11 cellular contexts compared by ENCODE assay signal in genomic region chr2:230778350-230779140, GRCh38.
DNase-seq lines count a peak whose midpoint lies in the region; ATAC-seq and TF ChIP-seq lines count a peak whose summit lies in the region.
"Had no signal": no experiment of that assay in that cellular context is flagged by ENCODE, and none has a peak within 500 bp of the region (broad histone marks: within the 10 kb centered on the region; RNA-seq: fewer than 3 reads in every experiment).

No MANE protein-coding gene starts in this region.

- no peak for DNase-seq in right atrium auricular region (ENCODE audit: low spot score)
- no peak for DNase-seq in Right ventricle myocardium inferior (ENCODE audit: missing footprints)
- no peak for DNase-seq in RWPE2 (ENCODE audit: low spot score)
- DNase-seq in esophagus squamous epithelium (lab: John Stamatoyannopoulos, UW), result no peak
- no peak for DNase-seq in DMS 273 treated with DMSO at 0.1 percent for 48 hours (lab: John Stamatoyannopoulos, UW)
- DNase-seq in left colon, result no peak
- no peak for DNase-seq in stomach
- DNase-seq: glutamatergic neuron, naive B cell had no signal

- no peak for ATAC-seq in Right ventricle myocardium inferior
- no peak for ATAC-seq in RWPE2 (ENCODE audit: low read depth)
- no peak for ATAC-seq in left colon

- TF ChIP-seq POLR2A in esophagus squamous epithelium (IDR thresholded peaks at IDR 0.05), result no peak
- no peak for TF ChIP-seq POLR2A in stomach (IDR thresholded peaks at IDR 0.05)

- intact Hi-C loops in Right ventricle myocardium inferior (cut with DNase I), result no loop called here
- intact Hi-C loops in esophagus squamous epithelium (cut with DNase I), result no loop called here
- intact Hi-C loops in left colon (cut with DNase I, micrococcal nuclease), result no loop called here
- intact Hi-C loops in stomach (cut with DNase I; ENCODE audit: low total_unique reads), result no loop called here

- H3K9me3 ChIP-seq in right atrium auricular region, result no peaks in the 10 kb centered on the region
- peaks cover under 1% of the 10 kb centered on the region for H3K9me3 ChIP-seq in RWPE2 (ENCODE audit: severe bottlenecking)
- H3K9me3 ChIP-seq in esophagus squamous epithelium, result no peaks in the 10 kb centered on the region
- no peaks in the 10 kb centered on the region for H3K9me3 ChIP-seq in stomach smooth muscle (ENCODE audit: control insufficient read depth in 2 of 2, low read length in 2 of 2)
- no peaks in the 10 kb centered on the region for H3K9me3 ChIP-seq in stomach

- no peak overlapping the region for H3K9ac ChIP-seq in stomach smooth muscle (ENCODE audit: low read length in 2 of 2)

- WGBS in esophagus squamous epithelium, 2 donors, result 69 to 79% methylated on average over 8 of the region's 8 CpGs
- WGBS in stomach, 5 donors, result 81 to 87% (median 82%) methylated on average over 8 of the region's 8 CpGs

- TF ChIP-seq CTCF in right atrium auricular region (IDR thresholded peaks at IDR 0.05) (no peak), RWPE2 (IDR thresholded peaks at IDR 0.05; ENCODE audit: poor library complexity, severe bottlenecking) (no peak), esophagus squamous epithelium (IDR thresholded peaks at IDR 0.05) (no peak), stomach (IDR thresholded peaks at IDR 0.05) (no peak)

- no peak for TF ChIP-seq EP300 in stomach (IDR thresholded peaks at IDR 0.05)

- H3K27ac ChIP-seq in right atrium auricular region, result peak overlapping the region; percentile 19 to 61
- H3K27ac ChIP-seq in RWPE2 (ENCODE audit: poor library complexity, severe bottlenecking), result peak overlapping the region; percentile 97
- peak overlapping the region; percentile 36 to 74 (median 58) for H3K27ac ChIP-seq in esophagus squamous epithelium
- H3K27ac ChIP-seq in stomach smooth muscle (ENCODE audit: low read length), result peak overlapping the region; percentile 38
- H3K27ac ChIP-seq in stomach, result peak overlapping the region in 2 of 5 donors; percentile 3 to 19
- H3K27ac ChIP-seq: C4-2B had no signal

- H3K36me3 ChIP-seq in right atrium auricular region (no peaks in the 10 kb centered on the region), RWPE2 (ENCODE audit: low read depth) (peaks cover 49% of the 10 kb centered on the region), esophagus squamous epithelium (peaks cover 0 to 11% (median 0%) of the 10 kb centered on the region in 3 donors), stomach smooth muscle (ENCODE audit: control insufficient read depth in 2 of 2, insufficient read depth in 2 of 2, low read length in 2 of 2) (peaks cover 0 to 2% of the 10 kb centered on the region in 2 donors), stomach (peaks cover 0 to 13% (median 8%) of the 10 kb centered on the region in 4 donors)

- H3K4me3 ChIP-seq in right atrium auricular region (no peak overlapping the region), RWPE2 (ENCODE audit: severe bottlenecking) (no peak overlapping the region), esophagus squamous epithelium (no peak overlapping the region), stomach smooth muscle (ENCODE audit: low read length in 2 of 2) (peak overlapping the region in 1 of 2 donors; percentile 29), stomach (no peak overlapping the region)

- H3K4me1 ChIP-seq in right atrium auricular region, result peaks cover 0 to 74% of the 10 kb centered on the region in 2 donors
- peaks cover 74% of the 10 kb centered on the region for H3K4me1 ChIP-seq in RWPE2 (ENCODE audit: insufficient read depth, poor library complexity, severe bottlenecking)
- peaks cover 15 to 88% (median 42%) of the 10 kb centered on the region in 3 donors for H3K4me1 ChIP-seq in esophagus squamous epithelium
- H3K4me1 ChIP-seq in stomach smooth muscle (ENCODE audit: control insufficient read depth, insufficient read depth, low read length), result peaks cover 17% of the 10 kb centered on the region
- H3K4me1 ChIP-seq in stomach, result peaks cover 11 to 87% (median 41%) of the 10 kb centered on the region in 4 donors

- no peaks in the 10 kb centered on the region for H3K27me3 ChIP-seq in right atrium auricular region
- H3K27me3 ChIP-seq in RWPE2 (ENCODE audit: insufficient read depth, poor library complexity, severe bottlenecking), result no peaks in the 10 kb centered on the region
- H3K27me3 ChIP-seq in esophagus squamous epithelium, result no peaks in the 10 kb centered on the region
- H3K27me3 ChIP-seq in stomach smooth muscle (ENCODE audit: control insufficient read depth in 1 of 2, insufficient read depth in 2 of 2, low read length in 2 of 2), result no peaks in the 10 kb centered on the region
- no peaks in the 10 kb centered on the region for H3K27me3 ChIP-seq in stomach
